10 cellular contexts compared by ENCODE assay signal in the genomic region with DNA sequence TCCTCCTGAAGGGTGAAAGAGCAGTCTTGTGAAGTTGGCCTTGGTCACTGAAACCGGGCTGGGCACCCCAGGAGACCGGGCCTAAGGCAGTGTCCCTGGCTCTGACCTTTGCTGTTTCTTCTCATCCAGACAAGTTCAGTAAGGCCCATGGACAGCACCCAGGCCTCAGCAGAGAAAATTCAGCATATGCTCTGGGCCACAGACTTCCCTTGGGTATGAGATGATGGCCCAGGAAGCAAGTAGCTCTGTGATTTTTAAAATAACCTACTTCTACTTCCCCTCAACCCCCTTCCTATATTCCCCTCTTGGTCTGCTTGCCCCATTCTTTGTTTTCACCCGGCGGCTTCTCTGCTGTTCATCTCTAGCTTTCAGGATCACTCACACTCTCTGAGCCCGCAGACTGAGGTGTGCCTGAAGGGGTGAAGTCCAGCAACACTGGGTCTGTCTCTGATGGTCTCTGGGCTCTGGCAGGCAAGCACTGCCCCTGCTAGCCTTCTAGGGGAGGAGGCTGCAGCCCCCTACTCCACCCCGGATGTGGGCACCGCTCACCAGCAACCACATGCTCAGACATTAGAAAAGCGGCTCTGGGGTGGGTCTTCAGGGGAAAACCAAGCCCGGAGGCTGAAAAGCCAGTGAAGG. TPM values are rescaled to one million over a fixed set of nuclear protein-coding genes. Genes with fewer than 3 reads are reported as not detected.
DNase-seq lines count a peak whose midpoint lies in the region; ATAC-seq and TF ChIP-seq lines count a peak whose summit lies in the region.
"Had no signal": no experiment of that assay in that cellular context is flagged by ENCODE, and none has a peak within 500 bp of the region (broad histone marks: within the 10 kb centered on the region; RNA-seq: fewer than 3 reads in every experiment).

No MANE protein-coding gene starts in this region.

- peaks cover 0 to 4% of the 10 kb centered on the region in 2 experiments; a peak in 1 of 4 replicates for H3K4me1 ChIP-seq in SK-N-SH (ENCODE audit: control insufficient read depth in 1 of 2, insufficient read depth in 2 of 2, low read depth in 1 of 2, low read length in 1 of 2)
- H3K4me1 ChIP-seq in mucosa of descending colon (ENCODE audit: low read depth), result peaks cover 13% of the 10 kb centered on the region
- H3K4me1 ChIP-seq in uterus, result peaks cover 0 to 10% of the 10 kb centered on the region in 2 donors

- H3K36me3 Mint-ChIP-seq in endothelial cell (ENCODE audit: low read depth, unreplicated experiment), result no peaks in the 10 kb centered on the region

- no peak for TF ChIP-seq EP300 in SK-N-SH (IDR thresholded peaks at IDR 0.05; ENCODE audit: borderline replicate concordance in 1 of 2, low read depth in 1 of 2, low read length in 1 of 2)

- no peak overlapping the region for H3K27ac ChIP-seq in SK-N-SH (ENCODE audit: low read depth in 2 of 2, low read length in 1 of 2)
- no peak overlapping the region for H3K27ac ChIP-seq in uterus
- H3K27ac ChIP-seq: suprapubic skin had no signal

- no peaks in the 10 kb centered on the region for H3F3A ChIP-seq in SK-N-SH (replicated peaks; ENCODE audit: insufficient read depth)

- no peak for TF ChIP-seq RAD21 in SK-N-SH (IDR thresholded peaks at IDR 0.05; ENCODE audit: low read length)

- no peak overlapping the region for H3K4me3 Mint-ChIP-seq in endothelial cell (ENCODE audit: unreplicated experiment)

- TF ChIP-seq POLR2A in uterus (IDR thresholded peaks at IDR 0.05), result no peak

- H3K27me3 ChIP-seq in SK-N-SH (ENCODE audit: insufficient read depth), result no peaks in the 10 kb centered on the region
- H3K27me3 ChIP-seq in uterus, result peaks cover 5 to 28% of the 10 kb centered on the region in 2 donors

- peak; percentile 13; the same call in 2 of the 3 replicates for ATAC-seq in SK-N-SH treated with all-trans-retinoic acid at 6 μM for 48 hours
- peak; percentile 44 for ATAC-seq in GM21367 (IDR thresholded peaks at IDR 0.05; ENCODE audit: unreplicated experiment)
- ATAC-seq in HG03378 (IDR thresholded peaks at IDR 0.05; ENCODE audit: unreplicated experiment), result peak; percentile 53
- peak; percentile 32 for ATAC-seq in mucosa of descending colon

- no peaks in the 10 kb centered on the region for H3K79me2 ChIP-seq in SK-N-SH (ENCODE audit: insufficient read depth)

- H3K36me3 ChIP-seq in SK-N-SH (replicated peaks in 1 of 2; ENCODE audit: control insufficient read depth in 1 of 2, insufficient read depth in 2 of 2, low read length in 1 of 2), result no peaks in the 10 kb centered on the region
- no peaks in the 10 kb centered on the region for H3K36me3 ChIP-seq in mucosa of descending colon (ENCODE audit: low read depth)
- no peaks in the 10 kb centered on the region for H3K36me3 ChIP-seq in uterus

- no peaks in the 10 kb centered on the region for H3K9me3 ChIP-seq in SK-N-SH
- no peaks in the 10 kb centered on the region for H3K9me3 ChIP-seq in mucosa of descending colon
- no peaks in the 10 kb centered on the region for H3K9me3 ChIP-seq in uterus
- H3K9me3 ChIP-seq: suprapubic skin had no signal

- no peaks in the 10 kb centered on the region for H3K9me3 Mint-ChIP-seq in endothelial cell (ENCODE audit: unreplicated experiment)

- DNase-seq in SK-N-SH (no peak), mucosa of descending colon (no peak), uterus (no peak), endothelial cell (ENCODE audit: low spot score) (no peak), AG20443 (ENCODE audit: low spot score) (no peak)
- DNase-seq: posterior cingulate gyrus had no signal

- no peak overlapping the region for H3K27ac Mint-ChIP-seq in endothelial cell (ENCODE audit: unreplicated experiment)

- H3K27me3 Mint-ChIP-seq in endothelial cell (ENCODE audit: unreplicated experiment), result peaks cover 7% of the 10 kb centered on the region

- no peaks in the 10 kb centered on the region for H4K20me1 ChIP-seq in SK-N-SH (ENCODE audit: insufficient read depth)

- H3K4me1 Mint-ChIP-seq in endothelial cell (ENCODE audit: unreplicated experiment), result no peaks in the 10 kb centered on the region

- H3K9ac ChIP-seq in SK-N-SH, result no peak overlapping the region

- H3K4me2 ChIP-seq in SK-N-SH, result no peak overlapping the region

- H3K4me3 ChIP-seq in SK-N-SH (ENCODE audit: low read depth in 2 of 2, low read length in 1 of 2) (no peak overlapping the region), mucosa of descending colon (no peak overlapping the region), uterus (no peak overlapping the region)
- H3K4me3 ChIP-seq: suprapubic skin had no signal

- POLR2A ChIA-PET in SK-N-SH (lab: Yijun Ruan, JAX), result no interaction called here

- H3K9me2 ChIP-seq in SK-N-SH, result no peaks in the 10 kb centered on the region

- CTCF ChIA-PET in SK-N-SH (lab: Yijun Ruan, JAX), result interaction anchor here (0.7 to 1.5 kb wide), 2 partner anchors 21 to 248 kb away, joined by 3 read pairs; no protein-coding TSS in a partner anchor

- 88% methylated on average over 9 of the region's 9 CpGs for WGBS in SK-N-SH (ENCODE audit: low lambda C conversion rate)

- no peak overlapping the region; the same call in 1 of the 2 replicates for H2AFZ ChIP-seq in SK-N-SH (ENCODE audit: low read depth)

- intact Hi-C loops in mucosa of descending colon (cut with DNase I, micrococcal nuclease), result no loop called here
- intact Hi-C loops in uterus (cut with DNase I; ENCODE audit: low total_unique reads), result no loop called here

- TF ChIP-seq CTCF in SK-N-SH (IDR thresholded peaks at IDR 0.05) (no peak), mucosa of descending colon (IDR thresholded peaks at IDR 0.05) (no peak), uterus (IDR thresholded peaks at IDR 0.05) (no peak), endothelial cell (IDR thresholded peaks at IDR 0.05; ENCODE audit: unreplicated experiment) (no peak)

TF ChIP-seq in SK-N-SH treated with all-trans-retinoic acid at 6 μM for 48 hours, 23 proteins besides CTCF, POLR2A, EP300 and RAD21 (continues in another document):
- TF ChIP-seq ZNF8 (CRISPR knock-in tag; IDR thresholded peaks at IDR 0.05) (no peak), ZC3H10 (CRISPR knock-in tag; IDR thresholded peaks at IDR 0.05) (no peak), ZFP3 (CRISPR knock-in tag; IDR thresholded peaks at IDR 0.05) (no peak)
- TF ChIP-seq, protein P1, sequence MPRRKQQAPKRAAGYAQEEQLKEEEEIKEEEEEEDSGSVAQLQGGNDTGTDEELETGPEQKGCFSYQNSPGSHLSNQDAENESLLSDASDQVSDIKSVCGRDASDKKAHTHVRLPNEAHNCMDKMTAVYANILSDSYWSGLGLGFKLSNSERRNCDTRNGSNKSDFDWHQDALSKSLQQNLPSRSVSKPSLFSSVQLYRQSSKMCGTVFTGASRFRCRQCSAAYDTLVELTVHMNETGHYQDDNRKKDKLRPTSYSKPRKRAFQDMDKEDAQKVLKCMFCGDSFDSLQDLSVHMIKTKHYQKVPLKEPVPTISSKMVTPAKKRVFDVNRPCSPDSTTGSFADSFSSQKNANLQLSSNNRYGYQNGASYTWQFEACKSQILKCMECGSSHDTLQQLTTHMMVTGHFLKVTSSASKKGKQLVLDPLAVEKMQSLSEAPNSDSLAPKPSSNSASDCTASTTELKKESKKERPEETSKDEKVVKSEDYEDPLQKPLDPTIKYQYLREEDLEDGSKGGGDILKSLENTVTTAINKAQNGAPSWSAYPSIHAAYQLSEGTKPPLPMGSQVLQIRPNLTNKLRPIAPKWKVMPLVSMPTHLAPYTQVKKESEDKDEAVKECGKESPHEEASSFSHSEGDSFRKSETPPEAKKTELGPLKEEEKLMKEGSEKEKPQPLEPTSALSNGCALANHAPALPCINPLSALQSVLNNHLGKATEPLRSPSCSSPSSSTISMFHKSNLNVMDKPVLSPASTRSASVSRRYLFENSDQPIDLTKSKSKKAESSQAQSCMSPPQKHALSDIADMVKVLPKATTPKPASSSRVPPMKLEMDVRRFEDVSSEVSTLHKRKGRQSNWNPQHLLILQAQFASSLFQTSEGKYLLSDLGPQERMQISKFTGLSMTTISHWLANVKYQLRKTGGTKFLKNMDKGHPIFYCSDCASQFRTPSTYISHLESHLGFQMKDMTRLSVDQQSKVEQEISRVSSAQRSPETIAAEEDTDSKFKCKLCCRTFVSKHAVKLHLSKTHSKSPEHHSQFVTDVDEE (CRISPR knock-in tag; IDR thresholded peaks at IDR 0.05), result no peak

TF ChIP-seq in SK-N-SH, 30 proteins besides CTCF, POLR2A, EP300 and RAD21:
- TF ChIP-seq, protein P2, sequence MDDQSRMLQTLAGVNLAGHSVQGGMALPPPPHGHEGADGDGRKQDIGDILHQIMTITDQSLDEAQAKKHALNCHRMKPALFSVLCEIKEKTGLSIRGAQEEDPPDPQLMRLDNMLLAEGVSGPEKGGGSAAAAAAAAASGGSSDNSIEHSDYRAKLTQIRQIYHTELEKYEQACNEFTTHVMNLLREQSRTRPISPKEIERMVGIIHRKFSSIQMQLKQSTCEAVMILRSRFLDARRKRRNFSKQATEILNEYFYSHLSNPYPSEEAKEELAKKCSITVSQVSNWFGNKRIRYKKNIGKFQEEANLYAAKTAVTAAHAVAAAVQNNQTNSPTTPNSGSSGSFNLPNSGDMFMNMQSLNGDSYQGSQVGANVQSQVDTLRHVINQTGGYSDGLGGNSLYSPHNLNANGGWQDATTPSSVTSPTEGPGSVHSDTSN (IDR thresholded peaks at IDR 0.05), result no peak
TF ChIP-seq in SK-N-SH: peak in this region for 0.

RNA-seq across cellular contexts. Expression of gene GPR25, which starts 2.9 kb away (rescaled TPM):
- polyA plus RNA-seq in SK-N-SH (2012; rRNA removed), result not detected in 2 replicates
- not detected in 2 replicates for polyA plus RNA-seq in SK-N-SH (2012; cell fraction: cytosol; rRNA removed)
- polyA plus RNA-seq in SK-N-SH (2012; cell fraction: nucleus; rRNA removed), result 0.04 TPM in 1 of 2 replicates, not detected in the other
- not detected for total RNA-seq in mucosa of descending colon
- under 1 TPM in 1 of 4 donors, not detected in 3; 0.28 TPM for total RNA-seq in uterus
- not detected for total RNA-seq in endothelial cell (ENCODE audit: unreplicated experiment)
- total RNA-seq: suprapubic skin had no signal

RNA-seq across cellular contexts. Expression of gene INAVA, which starts 24.8 kb away (rescaled TPM):
- polyA plus RNA-seq in SK-N-SH (2012; rRNA removed), result 0.08 and 0.12 TPM in 2 replicates
- 0.09 and 0.10 TPM in 2 replicates for polyA plus RNA-seq in SK-N-SH (2012; cell fraction: cytosol; rRNA removed)
- polyA plus RNA-seq in SK-N-SH (2012; cell fraction: nucleus; rRNA removed), result 0.27 and 1.1 TPM in 2 replicates
- total RNA-seq in mucosa of descending colon (100 to 1,000 TPM in 2 of 3 donors, 10 to 100 TPM in 1; 82.0 to 238 (median 171) TPM), uterus (1 to 10 TPM in 2 of 4 donors, under 1 TPM in 1, not detected in 1; 0.59 to 8.5 (median 1.5) TPM), endothelial cell (ENCODE audit: unreplicated experiment) (35.8 TPM)
